Comparison of ENCODE assay signal across 1 cellular context in genomic region chr1:41245659-41246058, GRCh38.
TF ChIP-seq lines count a peak whose summit lies in the region.

No MANE protein-coding gene starts in this region.

TF ChIP-seq in HepG2, 621 proteins besides CTCF, POLR2A, EP300 and RAD21:
- TF ChIP-seq ZNF572 (CRISPR knock-in tag; IDR thresholded peaks at IDR 0.05) (no peak), ARID5B (CRISPR knock-in tag; IDR thresholded peaks at IDR 0.05) (0 out of 2 replicates have a peak, but pooled peaks have one; percentile 22)
